Comparison of ENCODE assay signal across 8 cellular contexts in the genomic region with DNA sequence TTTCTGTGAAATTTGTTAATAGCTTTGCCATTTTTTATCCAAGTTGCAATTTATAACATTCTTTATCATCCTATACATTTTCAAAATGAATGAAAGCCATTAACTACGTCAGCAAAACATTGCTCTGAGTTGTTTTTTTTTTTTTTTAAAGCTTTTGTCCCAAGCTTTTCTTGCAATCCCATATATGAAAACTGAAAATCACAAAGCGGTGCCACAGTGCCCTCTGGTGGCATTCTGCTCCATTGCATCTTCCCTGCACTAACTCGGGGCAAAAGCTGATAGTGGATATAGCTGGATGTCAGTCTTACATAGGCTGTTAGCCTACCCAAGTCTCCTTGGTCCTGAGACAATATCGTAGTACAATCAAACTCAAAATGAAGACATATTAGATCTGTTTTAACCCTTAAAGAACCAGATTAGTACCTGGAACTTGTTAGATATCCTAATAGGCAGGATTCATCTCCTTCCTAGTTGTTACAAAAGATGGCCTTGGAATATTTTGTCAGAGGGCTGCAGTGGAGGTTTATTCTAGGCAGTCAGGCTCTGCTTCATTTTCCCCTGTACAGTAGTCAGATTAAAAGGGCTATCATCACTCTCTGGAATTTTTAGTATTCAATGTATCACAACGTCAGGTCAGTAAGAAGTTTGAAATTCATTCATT.
A peak's percentile ranks its signal among the peaks of the same experiment; 100 is the strongest.
DNase-seq lines count a peak whose midpoint lies in the region; ATAC-seq lines count a peak whose summit lies in the region.

No MANE protein-coding gene starts in this region.

- POLR2A ChIA-PET in activated CD4-positive, alpha-beta T cell treated with anti-CD3 and anti-CD28 coated beads, Interleukin-2, amount 10 ng/mL, durations not matched to agents 7 days and 5 days (lab: Charles Lee): interaction anchor here (0.6 kb wide), 1 partner anchor 131 kb away, joined by 4 read pairs; no protein-coding TSS in a partner anchor

- H3K27ac Mint-ChIP-seq in activated CD4-positive, alpha-beta T cell treated with anti-CD3 and anti-CD28 coated beads, Interleukin-2, amount 10 ng/mL, durations not matched to agents 7 days and 5 days: no peak overlapping the region
- no peak overlapping the region for H3K27ac Mint-ChIP-seq in effector memory CD8-positive, alpha-beta T cell
- H3K27ac Mint-ChIP-seq in memory B cell: no peak overlapping the region
- H3K27ac Mint-ChIP-seq in stimulated activated effector memory CD8-positive, alpha-beta T cell treated with anti-CD3 and anti-CD28 coated beads, Interleukin-12 subunit alpha, Interleukin-12 subunit beta, amount 100 ng/mL, for 72 hours: no peak overlapping the region

- no peak overlapping the region for H3K4me3 Mint-ChIP-seq in activated CD4-positive, alpha-beta T cell treated with anti-CD3 and anti-CD28 coated beads, Interleukin-2, amount 10 ng/mL, durations not matched to agents 7 days and 5 days
- H3K4me3 Mint-ChIP-seq in effector memory CD8-positive, alpha-beta T cell: no peak overlapping the region
- no peak overlapping the region for H3K4me3 Mint-ChIP-seq in memory B cell
- H3K4me3 Mint-ChIP-seq in stimulated activated effector memory CD8-positive, alpha-beta T cell treated with anti-CD3 and anti-CD28 coated beads, Interleukin-12 subunit alpha, Interleukin-12 subunit beta, amount 100 ng/mL, for 72 hours: no peak overlapping the region

- no peaks in the 10 kb centered on the region for H3K27me3 Mint-ChIP-seq in activated CD4-positive, alpha-beta T cell treated with anti-CD3 and anti-CD28 coated beads, Interleukin-2, amount 10 ng/mL, durations not matched to agents 7 days and 5 days
- H3K27me3 Mint-ChIP-seq in effector memory CD8-positive, alpha-beta T cell: no peaks in the 10 kb centered on the region
- H3K27me3 Mint-ChIP-seq in memory B cell: no peaks in the 10 kb centered on the region

- CTCF ChIA-PET in activated CD4-positive, alpha-beta T cell treated with anti-CD3 and anti-CD28 coated beads, Interleukin-2, amount 10 ng/mL, durations not matched to agents 7 days and 5 days (lab: Charles Lee): no interaction called here

- ATAC-seq in GM18861 (IDR thresholded peaks at IDR 0.05; ENCODE audit: unreplicated experiment) (peak; percentile 76), HG03095 (IDR thresholded peaks at IDR 0.05; ENCODE audit: unreplicated experiment) (peak; percentile 87), memory B cell (ENCODE audit: low read depth) (peak; percentile 44)
- no peak for ATAC-seq in effector memory CD8-positive, alpha-beta T cell (replicated peaks)
- peak; percentile 42 for ATAC-seq in stimulated activated effector memory CD8-positive, alpha-beta T cell treated with anti-CD3 and anti-CD28 coated beads, Interleukin-12 subunit alpha, Interleukin-12 subunit beta, amount 100 ng/mL, for 72 hours

- H3K9me3 Mint-ChIP-seq in activated CD4-positive, alpha-beta T cell treated with anti-CD3 and anti-CD28 coated beads, Interleukin-2, amount 10 ng/mL, durations not matched to agents 7 days and 5 days: no peaks in the 10 kb centered on the region
- no peaks in the 10 kb centered on the region for H3K9me3 Mint-ChIP-seq in effector memory CD8-positive, alpha-beta T cell
- no peaks in the 10 kb centered on the region for H3K9me3 Mint-ChIP-seq in memory B cell
- no peaks in the 10 kb centered on the region for H3K9me3 Mint-ChIP-seq in stimulated activated effector memory CD8-positive, alpha-beta T cell treated with anti-CD3 and anti-CD28 coated beads, Interleukin-12 subunit alpha, Interleukin-12 subunit beta, amount 100 ng/mL, for 72 hours

- H3K36me3 Mint-ChIP-seq in activated CD4-positive, alpha-beta T cell treated with anti-CD3 and anti-CD28 coated beads, Interleukin-2, amount 10 ng/mL, durations not matched to agents 7 days and 5 days (ENCODE audit: low read depth): no peaks in the 10 kb centered on the region
- no peaks in the 10 kb centered on the region for H3K36me3 Mint-ChIP-seq in effector memory CD8-positive, alpha-beta T cell (ENCODE audit: insufficient read depth)
- no peaks in the 10 kb centered on the region for H3K36me3 Mint-ChIP-seq in memory B cell
- H3K36me3 Mint-ChIP-seq in stimulated activated effector memory CD8-positive, alpha-beta T cell treated with anti-CD3 and anti-CD28 coated beads, Interleukin-12 subunit alpha, Interleukin-12 subunit beta, amount 100 ng/mL, for 72 hours: no peaks in the 10 kb centered on the region

- DNase-seq in Ammon's horn (ENCODE audit: low spot score) (peak; percentile 79), NCI-H2196 (lab: John Stamatoyannopoulos, UW; ENCODE audit: unreplicated experiment) (peak; percentile 80), memory B cell (ENCODE audit: low spot score in 2 of 2) (peak; percentile 32 to 37)
- peak; percentile 46 for DNase-seq in activated CD4-positive, alpha-beta T cell treated with anti-CD3 and anti-CD28 coated beads, Interleukin-2, amount 10 ng/mL, durations not matched to agents 7 days and 5 days
- DNase-seq in effector memory CD8-positive, alpha-beta T cell: peak; percentile 2 to 43 (median 3)
- DNase-seq in stimulated activated effector memory CD8-positive, alpha-beta T cell treated with anti-CD3 and anti-CD28 coated beads, Interleukin-12 subunit alpha, Interleukin-12 subunit beta, amount 100 ng/mL, for 72 hours (ENCODE audit: low spot score in 2 of 2): peak; percentile 23 to 61

- no peaks in the 10 kb centered on the region for H3K4me1 Mint-ChIP-seq in activated CD4-positive, alpha-beta T cell treated with anti-CD3 and anti-CD28 coated beads, Interleukin-2, amount 10 ng/mL, durations not matched to agents 7 days and 5 days
- no peaks in the 10 kb centered on the region for H3K4me1 Mint-ChIP-seq in effector memory CD8-positive, alpha-beta T cell (ENCODE audit: low read depth in 2 of 2)
- no peaks in the 10 kb centered on the region for H3K4me1 Mint-ChIP-seq in memory B cell
- no peaks in the 10 kb centered on the region for H3K4me1 Mint-ChIP-seq in stimulated activated effector memory CD8-positive, alpha-beta T cell treated with anti-CD3 and anti-CD28 coated beads, Interleukin-12 subunit alpha, Interleukin-12 subunit beta, amount 100 ng/mL, for 72 hours

Comparison
In these comparisons a context has a peak if more than half of its experiments do, and no peak if none do; other contexts are left out.
1. DNase-seq: peak in every context shown above with its lines; median percentile 80 in NCI-H2196; 79 in Ammon's horn; 46 in activated CD4-positive, alpha-beta T cell treated with anti-CD3 and anti-CD28 coated beads, Interleukin-2, amount 10 ng/mL, durations not matched to agents 7 days and 5 days; 42 in stimulated activated effector memory CD8-positive, alpha-beta T cell treated with anti-CD3 and anti-CD28 coated beads, Interleukin-12 subunit alpha, Interleukin-12 subunit beta, amount 100 ng/mL, for 72 hours; 34 in memory B cell; 3 in effector memory CD8-positive, alpha-beta T cell.